ENCODE assay signal across 19 cellular contexts in the genomic region with DNA sequence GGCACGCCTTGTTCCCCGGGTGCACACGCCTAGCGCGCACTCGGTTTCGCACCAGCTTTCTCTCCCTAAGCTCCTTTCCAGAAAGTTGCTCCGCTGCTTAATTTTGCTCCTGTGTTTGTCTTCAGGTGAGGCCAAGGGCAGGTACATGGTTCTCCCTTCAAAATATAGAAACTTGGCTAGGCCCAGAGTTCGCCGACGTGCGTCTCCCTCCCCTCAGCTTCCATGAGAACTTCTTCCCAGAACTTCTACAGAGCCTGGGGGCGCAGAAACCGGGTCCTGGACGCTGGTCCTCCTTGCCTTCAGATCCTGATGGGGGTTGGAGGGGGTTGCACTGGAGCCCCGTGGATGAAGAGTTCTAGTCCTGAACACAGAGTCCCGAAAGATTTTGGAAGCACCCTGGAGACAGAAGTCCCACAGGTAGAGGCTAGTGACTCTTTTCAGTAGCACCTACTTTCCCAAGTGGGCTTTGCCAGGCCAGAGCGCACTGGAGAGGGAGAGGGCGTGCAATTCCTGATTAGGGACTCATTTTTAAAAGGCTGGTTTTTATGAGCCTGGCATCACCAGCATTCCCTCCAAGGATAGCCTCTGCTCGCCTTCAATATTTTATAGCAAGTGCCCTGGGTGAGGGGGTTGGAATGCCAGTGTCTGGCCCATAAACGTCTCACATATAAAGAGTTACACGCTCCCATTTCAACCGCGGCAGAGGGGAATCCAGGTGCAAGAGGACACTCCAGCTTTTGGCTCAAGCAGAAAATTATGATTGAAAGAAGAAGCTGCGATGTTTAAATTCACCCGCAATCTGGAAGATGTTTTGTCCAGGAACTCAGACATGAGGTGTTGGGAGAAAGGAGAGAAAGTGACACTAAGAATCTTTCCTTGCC.
DNase-seq lines count a peak whose midpoint lies in the region; ATAC-seq, FAIRE-seq and TF ChIP-seq lines count a peak whose summit lies in the region.
"Had no signal": no experiment of that assay in that cellular context is flagged by ENCODE, and none has a peak within 500 bp of the region (broad histone marks: within the 10 kb centered on the region; RNA-seq: fewer than 3 reads in every experiment).

No MANE protein-coding gene starts in this region.

- H3K27ac ChIP-seq in keratinocyte (ENCODE audit: control insufficient read depth, insufficient read depth, low read length) (no peak overlapping the region), spleen (no peak overlapping the region)
- H3K27ac ChIP-seq: BLaER1, HL-60, RWPE1 had no signal

- dilution Hi-C loops in keratinocyte (cut with MboI; ENCODE audit: extremely low pct_ligation_motif_present, low sequenced_read_pairs) = no loop called here

- intact Hi-C loops in spleen (cut with DNase I; ENCODE audit: low total_unique reads) = no loop called here

- H3K27ac Mint-ChIP-seq in activated CD8-positive, alpha-beta memory T cell treated with anti-CD3 and anti-CD28 coated beads, Interleukin-2, amount 10 ng/mL, durations not matched to agents 7 days and 5 days = peak overlapping the region; percentile 48
- peak overlapping the region; percentile 6 for H3K27ac Mint-ChIP-seq in central memory CD8-positive, alpha-beta T cell (ENCODE audit: low read depth)
- H3K27ac Mint-ChIP-seq in effector memory CD8-positive, alpha-beta T cell = no peak overlapping the region
- H3K27ac Mint-ChIP-seq: CD8-positive, alpha-beta T cell had no signal

- peaks cover 93% of the 10 kb centered on the region for H3K27me3 Mint-ChIP-seq in activated CD8-positive, alpha-beta memory T cell treated with anti-CD3 and anti-CD28 coated beads, Interleukin-2, amount 10 ng/mL, durations not matched to agents 7 days and 5 days
- H3K27me3 Mint-ChIP-seq in central memory CD8-positive, alpha-beta T cell = peaks cover 100% of the 10 kb centered on the region
- peaks cover 91 to 100% of the 10 kb centered on the region in 2 donors for H3K27me3 Mint-ChIP-seq in effector memory CD8-positive, alpha-beta T cell

- no peak overlapping the region for H3K4me3 Mint-ChIP-seq in activated CD8-positive, alpha-beta memory T cell treated with anti-CD3 and anti-CD28 coated beads, Interleukin-2, amount 10 ng/mL, durations not matched to agents 7 days and 5 days
- H3K4me3 Mint-ChIP-seq in central memory CD8-positive, alpha-beta T cell = no peak overlapping the region
- no peak overlapping the region for H3K4me3 Mint-ChIP-seq in effector memory CD8-positive, alpha-beta T cell
- H3K4me3 Mint-ChIP-seq: CD8-positive, alpha-beta T cell had no signal

- H3K27me3 ChIP-seq in keratinocyte (ENCODE audit: control insufficient read depth, extremely low read depth, insufficient read depth, low read length) (peaks cover 76% of the 10 kb centered on the region), spleen (replicated peaks in 1 of 7) (peaks cover 27 to 100% (median 94%) of the 10 kb centered on the region in 7 donors)

- CTCF ChIA-PET in activated CD8-positive, alpha-beta memory T cell treated with anti-CD3 and anti-CD28 coated beads, Interleukin-2, amount 10 ng/mL, durations not matched to agents 7 days and 5 days (lab: Charles Lee) = interaction anchor here (1.1 to 3.3 kb wide), 3 partner anchors 85 to 149 kb away, joined by 3 to 9 read pairs (median 3); no protein-coding TSS in a partner anchor

- H3K4me3 ChIP-seq in keratinocyte (ENCODE audit: control insufficient read depth in 2 of 3, extremely low read depth in 1 of 3, insufficient read depth in 2 of 3, low read depth in 1 of 3, low read length in 3 of 3) = peak overlapping the region in 1 of 3 experiments; percentile 25
- no peak overlapping the region for H3K4me3 ChIP-seq in spleen
- H3K4me3 ChIP-seq: BLaER1 had no signal

- peaks cover 2% of the 10 kb centered on the region for H3K9me3 Mint-ChIP-seq in activated CD8-positive, alpha-beta memory T cell treated with anti-CD3 and anti-CD28 coated beads, Interleukin-2, amount 10 ng/mL, durations not matched to agents 7 days and 5 days (ENCODE audit: low read depth)
- peaks cover 5% of the 10 kb centered on the region for H3K9me3 Mint-ChIP-seq in central memory CD8-positive, alpha-beta T cell
- H3K9me3 Mint-ChIP-seq in effector memory CD8-positive, alpha-beta T cell = peaks cover 0 to 2% of the 10 kb centered on the region in 2 donors
- H3K9me3 Mint-ChIP-seq: CD8-positive, alpha-beta T cell had no signal

- H3K4me1 Mint-ChIP-seq in activated CD8-positive, alpha-beta memory T cell treated with anti-CD3 and anti-CD28 coated beads, Interleukin-2, amount 10 ng/mL, durations not matched to agents 7 days and 5 days = peaks cover 12% of the 10 kb centered on the region
- peaks cover 20% of the 10 kb centered on the region for H3K4me1 Mint-ChIP-seq in central memory CD8-positive, alpha-beta T cell
- peaks cover 15 to 18% of the 10 kb centered on the region in 2 donors for H3K4me1 Mint-ChIP-seq in effector memory CD8-positive, alpha-beta T cell (ENCODE audit: low read depth in 2 of 2)

- TF ChIP-seq CTCF in keratinocyte (optimal IDR thresholded peaks at IDR 0.05 in 1 of 3, IDR thresholded peaks at IDR 0.05 in 1 of 3, conservative IDR thresholded peaks at IDR 0.05 in 1 of 3; ENCODE audit: extremely low read depth in 1 of 3, insufficient read depth in 2 of 3, low read length in 3 of 3) (no peak), spleen (IDR thresholded peaks at IDR 0.05 in 8 of 11, conservative IDR thresholded peaks at IDR 0.05 in 3 of 11) (no peak)

- H3K9me3 ChIP-seq in keratinocyte (ENCODE audit: control insufficient read depth, low read depth, low read length) (no peaks in the 10 kb centered on the region), spleen (peaks cover 0 to 8% (median 0%) of the 10 kb centered on the region in 8 donors)

- no peak overlapping the region for H2AFZ ChIP-seq in keratinocyte (ENCODE audit: control insufficient read depth, low read length)

- H3K36me3 ChIP-seq in keratinocyte (ENCODE audit: control insufficient read depth in 2 of 2, extremely low read depth in 1 of 2, insufficient read depth in 2 of 2, low read length in 2 of 2) (no peaks in the 10 kb centered on the region), spleen (no peaks in the 10 kb centered on the region)
- H3K36me3 ChIP-seq: BLaER1 had no signal

- no peaks in the 10 kb centered on the region for H3K9me1 ChIP-seq in keratinocyte (ENCODE audit: control insufficient read depth, extremely low read depth, insufficient read depth, low read length)

- no peak for DNase-seq in activated CD8-positive, alpha-beta memory T cell treated with anti-CD3 and anti-CD28 coated beads, Interleukin-2, amount 10 ng/mL, durations not matched to agents 7 days and 5 days
- no peak for DNase-seq in activated CD8-positive, alpha-beta memory T cell treated with anti-CD3 and anti-CD28 coated beads, Interleukin-2, amount 50 U/mL, for 4 hours
- DNase-seq in central memory CD8-positive, alpha-beta T cell (ENCODE audit: low spot score in 2 of 2) = no peak
- DNase-seq in keratinocyte (ENCODE audit: low read depth, low spot score) = no peak
- DNase-seq in epidermal melanocyte (ENCODE audit: insufficient read length, low spot score) = no peak
- DNase-seq in DMS53 (lab: John Stamatoyannopoulos, UW) = no peak
- DNase-seq in spleen = no peak
- no peak for DNase-seq in effector memory CD8-positive, alpha-beta T cell
- DNase-seq: CD8-positive, alpha-beta T cell; GDM1; HCEC 1CT; NCI-H1417; NCI-H2029; NCI-H510A; NCI-H774 had no signal

- H3K79me2 ChIP-seq in keratinocyte (ENCODE audit: control insufficient read depth, insufficient read depth, low read length) = no peaks in the 10 kb centered on the region

- 8 to 17% (median 11%) methylated on average over 26 of the region's 26 CpGs for WGBS in spleen, 5 donors

- H3K9ac ChIP-seq in keratinocyte (ENCODE audit: control insufficient read depth, extremely low read depth, insufficient read depth, low read length) = no peak overlapping the region
- H3K9ac ChIP-seq: BLaER1 had no signal

- no peak for ATAC-seq in activated CD8-positive, alpha-beta memory T cell treated with anti-CD3 and anti-CD28 coated beads, Interleukin-2, amount 10 ng/mL, durations not matched to agents 7 days and 5 days
- no peak for ATAC-seq in central memory CD8-positive, alpha-beta T cell (replicated peaks; ENCODE audit: extremely low read depth, poor library complexity, severe bottlenecking)
- ATAC-seq in effector memory CD8-positive, alpha-beta T cell (replicated peaks) = no peak
- ATAC-seq: CD8-positive, alpha-beta T cell had no signal

- peaks cover 12% of the 10 kb centered on the region for H3K4me1 ChIP-seq in keratinocyte (ENCODE audit: control insufficient read depth, extremely low read depth, insufficient read depth, low read length)
- H3K4me1 ChIP-seq in spleen = peaks cover 13 to 42% (median 28%) of the 10 kb centered on the region in 6 donors

- peak overlapping the region; percentile 39 for H3K4me2 ChIP-seq in keratinocyte (ENCODE audit: control insufficient read depth, extremely low read depth, insufficient read depth, low read depth, low read length)
- H3K4me2 ChIP-seq: BLaER1 had no signal

- peaks cover 6% of the 10 kb centered on the region for H3K36me3 Mint-ChIP-seq in activated CD8-positive, alpha-beta memory T cell treated with anti-CD3 and anti-CD28 coated beads, Interleukin-2, amount 10 ng/mL, durations not matched to agents 7 days and 5 days
- peaks cover 17% of the 10 kb centered on the region for H3K36me3 Mint-ChIP-seq in central memory CD8-positive, alpha-beta T cell (ENCODE audit: insufficient read depth)
- peaks cover 13% of the 10 kb centered on the region for H3K36me3 Mint-ChIP-seq in effector memory CD8-positive, alpha-beta T cell (ENCODE audit: insufficient read depth)
- H3K36me3 Mint-ChIP-seq: CD8-positive, alpha-beta T cell had no signal

- TF ChIP-seq POLR2A in spleen (IDR thresholded peaks at IDR 0.05) = no peak

- FAIRE-seq in keratinocyte (lab: Jason Lieb, UNC) = no peak
- FAIRE-seq: HTR-8/SVneo had no signal

- H4K20me1 ChIP-seq in keratinocyte (ENCODE audit: control insufficient read depth, extremely low read depth, insufficient read depth, low read length) = no peaks in the 10 kb centered on the region
- H4K20me1 ChIP-seq: BLaER1 had no signal

Comparison
In these comparisons a context has a peak if more than half of its experiments do, and no peak if none do; other contexts are left out.
1. H3K27ac Mint-ChIP-seq: peak in activated CD8-positive, alpha-beta memory T cell treated with anti-CD3 and anti-CD28 coated beads, Interleukin-2, amount 10 ng/mL, durations not matched to agents 7 days and 5 days (single experiment) and central memory CD8-positive, alpha-beta T cell (single experiment); none in effector memory CD8-positive, alpha-beta T cell (0 of 2).